ENCODE assay signal across 14 cellular contexts in genomic region chr7:55540226-55540858, GRCh38.
"Had no signal": no experiment of that assay in that cellular context is flagged by ENCODE, and none has a peak within 500 bp of the region (broad histone marks: within the 10 kb centered on the region; RNA-seq: fewer than 3 reads in every experiment).

No MANE protein-coding gene starts in this region.

- DNase-seq: activated CD4-positive, alpha-beta T cell treated with anti-CD3 and anti-CD28 coated beads for 1 hour; activated gamma-delta T cell treated with Interleukin-2 at 50 U/mL for 16 hours; activated T-cell treated with anti-CD3 and anti-CD28 coated beads, Interleukin-2, amount 50 U/mL, for 4 hours; colonic mucosa; effector CD4-positive, alpha-beta T cell; heart left ventricle; mammary epithelial cell; pancreas; stimulated activated CD4-positive, alpha-beta T cell treated with anti-CD3 and anti-CD28 coated beads, Interleukin-12 subunit alpha, Interleukin-12 subunit beta, amount 100 ng/mL, for 4 hours; stimulated activated naive CD8-positive, alpha-beta T cell treated with anti-CD3 and anti-CD28 coated beads, Interleukin-15, amount 100 ng/mL, for 72 hours; testis; upper lobe of right lung had no signal

- H3K27me3 ChIP-seq: colonic mucosa, heart left ventricle, pancreas, testis, upper lobe of right lung had no signal

- ATAC-seq: activated T-cell treated with anti-CD3 and anti-CD28 coated beads, Interleukin-2, amount 50 U/mL, for 4 hours; heart left ventricle; left lobe of liver; pancreas; stimulated activated naive CD8-positive, alpha-beta T cell treated with anti-CD3 and anti-CD28 coated beads, Interleukin-15, amount 100 ng/mL, for 72 hours; upper lobe of right lung had no signal

- H3K36me3 ChIP-seq: colonic mucosa, heart left ventricle, pancreas, upper lobe of right lung had no signal

- H3K9me3 Mint-ChIP-seq: activated T-cell treated with anti-CD3 and anti-CD28 coated beads, Interleukin-2, amount 50 U/mL, for 4 hours; T-helper 2 cell treated with Interferon-gamma antibody and Interleukin-4, amounts not matched to agents 5 μg/mL and 100 μg/mL, for 36 hours had no signal

- H3K9me3 ChIP-seq: colonic mucosa, heart left ventricle, pancreas, testis, upper lobe of right lung had no signal

- H3K4me1 ChIP-seq: colonic mucosa, pancreas, testis had no signal

- H3K27ac Mint-ChIP-seq: stimulated activated naive CD8-positive, alpha-beta T cell treated with anti-CD3 and anti-CD28 coated beads, Interleukin-15, amount 100 ng/mL, for 72 hours; T-helper 2 cell treated with Interferon-gamma antibody and Interleukin-4, amounts not matched to agents 5 μg/mL and 100 μg/mL, for 36 hours had no signal

- H3K4me3 Mint-ChIP-seq: activated T-cell treated with anti-CD3 and anti-CD28 coated beads, Interleukin-2, amount 50 U/mL, for 4 hours; stimulated activated naive CD8-positive, alpha-beta T cell treated with anti-CD3 and anti-CD28 coated beads, Interleukin-15, amount 100 ng/mL, for 72 hours; T-helper 2 cell treated with Interferon-gamma antibody and Interleukin-4, amounts not matched to agents 5 μg/mL and 100 μg/mL, for 36 hours had no signal

- H3K4me3 ChIP-seq: colonic mucosa, heart left ventricle, pancreas, testis, upper lobe of right lung had no signal

- H3K27ac ChIP-seq: colonic mucosa, pancreas, testis, upper lobe of right lung had no signal

- H3K27me3 Mint-ChIP-seq: stimulated activated naive CD8-positive, alpha-beta T cell treated with anti-CD3 and anti-CD28 coated beads, Interleukin-15, amount 100 ng/mL, for 72 hours had no signal
